Comparison of ENCODE assay signal across 10 cellular contexts in the genomic region with DNA sequence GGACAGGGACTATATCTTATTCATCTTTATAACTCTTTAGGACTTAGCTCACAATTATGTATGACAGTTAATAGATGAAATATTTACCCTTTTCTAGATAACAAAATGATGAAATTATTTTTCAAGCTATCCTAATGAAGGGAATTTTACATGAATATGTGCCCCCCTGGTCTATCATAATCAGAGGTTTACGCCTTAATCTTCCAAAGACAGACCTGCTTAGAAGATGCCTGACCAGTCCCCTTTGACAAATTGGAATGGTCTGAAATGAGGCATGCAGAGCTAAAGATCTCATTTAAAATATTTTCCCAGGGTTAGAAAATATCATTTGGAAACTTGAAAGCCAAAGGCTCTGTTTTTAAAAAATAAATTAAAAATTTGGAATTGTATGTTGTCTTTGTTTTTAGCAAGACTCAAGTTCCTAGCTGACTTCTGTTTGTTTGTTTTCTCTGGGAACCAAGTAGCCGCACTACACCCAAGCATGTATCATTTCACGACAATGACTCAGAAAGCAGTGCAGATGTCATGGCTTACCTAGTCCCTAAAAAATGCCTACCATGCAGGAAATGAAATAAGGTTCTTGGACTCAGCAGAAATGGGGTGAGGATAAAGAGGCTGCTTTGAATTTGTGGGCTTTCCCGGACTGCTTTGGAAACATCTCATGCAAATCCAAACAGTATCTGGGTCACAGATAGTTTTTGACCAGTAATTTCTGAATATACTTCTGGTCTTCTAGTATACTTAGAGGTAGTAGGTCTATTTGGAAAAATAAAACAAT.
DNase-seq lines count a peak whose midpoint lies in the region; ATAC-seq, FAIRE-seq and TF ChIP-seq lines count a peak whose summit lies in the region.
"Had no signal": no experiment of that assay in that cellular context is flagged by ENCODE, and none has a peak within 500 bp of the region (broad histone marks: within the 10 kb centered on the region; RNA-seq: fewer than 3 reads in every experiment).

No MANE protein-coding gene starts in this region.

- peak; percentile 77 for ATAC-seq in HG02970 (IDR thresholded peaks at IDR 0.05; ENCODE audit: low FRiP score, unreplicated experiment)

- no peaks in the 10 kb centered on the region for H4K20me1 ChIP-seq in SK-N-SH (ENCODE audit: insufficient read depth)

- no peaks in the 10 kb centered on the region for H3K9me3 ChIP-seq in SK-N-SH

- H3K4me1 ChIP-seq in SK-N-SH (ENCODE audit: control insufficient read depth in 1 of 2, insufficient read depth in 2 of 2, low read depth in 1 of 2, low read length in 1 of 2) = peaks cover 0 to 29% of the 10 kb centered on the region in 2 experiments; a peak in 2 of 4 replicates

- no peak for TF ChIP-seq CTCF in SK-N-SH (IDR thresholded peaks at IDR 0.05)

- POLR2A ChIA-PET in SK-N-SH (lab: Yijun Ruan, JAX) = no interaction called here

- 0 out of 2 replicates have a peak overlapping the region, but pooled peaks have one; percentile 12 for H3K4me2 ChIP-seq in SK-N-SH

- peak overlapping the region; percentile 25; the same call in 1 of the 2 replicates for H3K9ac ChIP-seq in SK-N-SH

- H3K9me3 Mint-ChIP-seq in activated naive CD4-positive, alpha-beta T cell treated with anti-CD3 and anti-CD28 coated beads, Interleukin-2, amount 50 U/mL, for 24 hours = no peaks in the 10 kb centered on the region
- H3K9me3 Mint-ChIP-seq in activated naive CD4-positive, alpha-beta T cell treated with anti-CD3 and anti-CD28 coated beads, Interleukin-2, amount 10 ng/mL, durations not matched to agents 7 days and 5 days = no peaks in the 10 kb centered on the region

- peaks cover 3% of the 10 kb centered on the region for H3F3A ChIP-seq in SK-N-SH (replicated peaks; ENCODE audit: insufficient read depth)

- DNase-seq in activated naive CD4-positive, alpha-beta T cell treated with anti-CD3 and anti-CD28 coated beads, Interleukin-2, amount 10 ng/mL, durations not matched to agents 7 days and 5 days = no peak
- DNase-seq in SK-N-SH (no peak), glomerular endothelial cell (ENCODE audit: extremely low read depth, low read depth, low spot score) (peak; percentile 92), urothelium cell line (ENCODE audit: low spot score) (peak; percentile 76), superior temporal gyrus (ENCODE audit: extremely low spot score) (no peak), NCI-H2107 (lab: John Stamatoyannopoulos, UW) (no peak)

- no peak for FAIRE-seq in urothelium cell line (lab: Jason Lieb, UNC)
- FAIRE-seq: colon, G401.6 had no signal

- WGBS in SK-N-SH (ENCODE audit: low lambda C conversion rate) = 37% methylated on average over 4 of the region's 4 CpGs

- no peak overlapping the region for H3K4me3 Mint-ChIP-seq in activated naive CD4-positive, alpha-beta T cell treated with anti-CD3 and anti-CD28 coated beads, Interleukin-2, amount 50 U/mL, for 24 hours
- H3K4me3 Mint-ChIP-seq in activated naive CD4-positive, alpha-beta T cell treated with anti-CD3 and anti-CD28 coated beads, Interleukin-2, amount 10 ng/mL, durations not matched to agents 7 days and 5 days = no peak overlapping the region

- peak in 1 of 2 experiments; percentile 46; a peak in 1 of 4 replicates for TF ChIP-seq EP300 in SK-N-SH (IDR thresholded peaks at IDR 0.05; ENCODE audit: borderline replicate concordance in 1 of 2, low read depth in 1 of 2, low read length in 1 of 2)

- no peaks in the 10 kb centered on the region for H3K27me3 Mint-ChIP-seq in activated naive CD4-positive, alpha-beta T cell treated with anti-CD3 and anti-CD28 coated beads, Interleukin-2, amount 50 U/mL, for 24 hours
- peaks cover 3% of the 10 kb centered on the region for H3K27me3 Mint-ChIP-seq in activated naive CD4-positive, alpha-beta T cell treated with anti-CD3 and anti-CD28 coated beads, Interleukin-2, amount 10 ng/mL, durations not matched to agents 7 days and 5 days

- H3K36me3 Mint-ChIP-seq in activated naive CD4-positive, alpha-beta T cell treated with anti-CD3 and anti-CD28 coated beads, Interleukin-2, amount 50 U/mL, for 24 hours = no peaks in the 10 kb centered on the region
- no peaks in the 10 kb centered on the region for H3K36me3 Mint-ChIP-seq in activated naive CD4-positive, alpha-beta T cell treated with anti-CD3 and anti-CD28 coated beads, Interleukin-2, amount 10 ng/mL, durations not matched to agents 7 days and 5 days

- CTCF ChIA-PET in activated naive CD4-positive, alpha-beta T cell treated with anti-CD3 and anti-CD28 coated beads, Interleukin-2, amount 10 ng/mL, durations not matched to agents 7 days and 5 days (lab: Charles Lee) = no interaction called here
- CTCF ChIA-PET in SK-N-SH (lab: Yijun Ruan, JAX) = no interaction called here

- H3K27ac Mint-ChIP-seq in activated naive CD4-positive, alpha-beta T cell treated with anti-CD3 and anti-CD28 coated beads, Interleukin-2, amount 50 U/mL, for 24 hours = peak overlapping the region; percentile 80
- H3K27ac Mint-ChIP-seq in activated naive CD4-positive, alpha-beta T cell treated with anti-CD3 and anti-CD28 coated beads, Interleukin-2, amount 10 ng/mL, durations not matched to agents 7 days and 5 days = no peak overlapping the region

- no peak overlapping the region for H3K4me3 ChIP-seq in SK-N-SH (ENCODE audit: low read depth in 2 of 2, low read length in 1 of 2)

- TF ChIP-seq RAD21 in SK-N-SH (IDR thresholded peaks at IDR 0.05; ENCODE audit: low read length) = no peak

- H3K4me1 Mint-ChIP-seq in activated naive CD4-positive, alpha-beta T cell treated with anti-CD3 and anti-CD28 coated beads, Interleukin-2, amount 50 U/mL, for 24 hours = peaks cover 17% of the 10 kb centered on the region
- no peaks in the 10 kb centered on the region for H3K4me1 Mint-ChIP-seq in activated naive CD4-positive, alpha-beta T cell treated with anti-CD3 and anti-CD28 coated beads, Interleukin-2, amount 10 ng/mL, durations not matched to agents 7 days and 5 days

- no peaks in the 10 kb centered on the region for H3K36me3 ChIP-seq in SK-N-SH (replicated peaks in 1 of 2; ENCODE audit: control insufficient read depth in 1 of 2, insufficient read depth in 2 of 2, low read length in 1 of 2)

- H3K27me3 ChIP-seq in SK-N-SH (ENCODE audit: insufficient read depth) = no peaks in the 10 kb centered on the region

- H3K27ac ChIP-seq in SK-N-SH (ENCODE audit: low read depth in 2 of 2, low read length in 1 of 2) = peak overlapping the region in 1 of 2 experiments; percentile 69; a peak in 3 of 4 replicates

- peak overlapping the region; percentile 24; the same call in 1 of the 2 replicates for H2AFZ ChIP-seq in SK-N-SH (ENCODE audit: low read depth)

- H3K9me2 ChIP-seq in SK-N-SH = no peaks in the 10 kb centered on the region

- H3K79me2 ChIP-seq in SK-N-SH (ENCODE audit: insufficient read depth) = no peaks in the 10 kb centered on the region

TF ChIP-seq in SK-N-SH, 30 proteins besides CTCF, POLR2A, EP300 and RAD21 (continues in another document):
- TF ChIP-seq, protein P1, sequence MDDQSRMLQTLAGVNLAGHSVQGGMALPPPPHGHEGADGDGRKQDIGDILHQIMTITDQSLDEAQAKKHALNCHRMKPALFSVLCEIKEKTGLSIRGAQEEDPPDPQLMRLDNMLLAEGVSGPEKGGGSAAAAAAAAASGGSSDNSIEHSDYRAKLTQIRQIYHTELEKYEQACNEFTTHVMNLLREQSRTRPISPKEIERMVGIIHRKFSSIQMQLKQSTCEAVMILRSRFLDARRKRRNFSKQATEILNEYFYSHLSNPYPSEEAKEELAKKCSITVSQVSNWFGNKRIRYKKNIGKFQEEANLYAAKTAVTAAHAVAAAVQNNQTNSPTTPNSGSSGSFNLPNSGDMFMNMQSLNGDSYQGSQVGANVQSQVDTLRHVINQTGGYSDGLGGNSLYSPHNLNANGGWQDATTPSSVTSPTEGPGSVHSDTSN (IDR thresholded peaks at IDR 0.05) = peak; percentile 26; the same call in 1 of the 2 replicates
- TF ChIP-seq CHD2 (IDR thresholded peaks at IDR 0.05; ENCODE audit: low read length, partially characterized antibody) = no peak
- peak; percentile 93 for TF ChIP-seq FOSL2 (IDR thresholded peaks at IDR 0.05; ENCODE audit: borderline replicate concordance, low read depth)
- TF ChIP-seq SIN3A (IDR thresholded peaks at IDR 0.05; ENCODE audit: borderline replicate concordance, low read depth, low read length) = no peak
- TF ChIP-seq RXRA (IDR thresholded peaks at IDR 0.05; ENCODE audit: borderline replicate concordance, low read depth) = peak; percentile 50; the same call in 1 of the 2 replicates
- peak; percentile 86 for TF ChIP-seq TCF12 (IDR thresholded peaks at IDR 0.05)
- TF ChIP-seq TEAD4 (IDR thresholded peaks at IDR 0.05; ENCODE audit: borderline replicate concordance, insufficient read depth) = peak; percentile 67; the same call in 1 of the 2 replicates
- TF ChIP-seq ELF1 (IDR thresholded peaks at IDR 0.05) = peak; percentile 54; the same call in 1 of the 2 replicates
- no peak for TF ChIP-seq FOXJ3 (CRISPR knock-in tag; IDR thresholded peaks at IDR 0.05)
- TF ChIP-seq, protein P2, sequence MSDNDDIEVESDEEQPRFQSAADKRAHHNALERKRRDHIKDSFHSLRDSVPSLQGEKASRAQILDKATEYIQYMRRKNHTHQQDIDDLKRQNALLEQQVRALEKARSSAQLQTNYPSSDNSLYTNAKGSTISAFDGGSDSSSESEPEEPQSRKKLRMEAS (IDR thresholded peaks at IDR 0.05; ENCODE audit: low read depth) = no peak
- TF ChIP-seq POLR2AphosphoS5 (IDR thresholded peaks at IDR 0.05; ENCODE audit: low read depth, low read length) = peak; percentile 36; the same call in 1 of the 2 replicates
- TF ChIP-seq, protein P3, sequence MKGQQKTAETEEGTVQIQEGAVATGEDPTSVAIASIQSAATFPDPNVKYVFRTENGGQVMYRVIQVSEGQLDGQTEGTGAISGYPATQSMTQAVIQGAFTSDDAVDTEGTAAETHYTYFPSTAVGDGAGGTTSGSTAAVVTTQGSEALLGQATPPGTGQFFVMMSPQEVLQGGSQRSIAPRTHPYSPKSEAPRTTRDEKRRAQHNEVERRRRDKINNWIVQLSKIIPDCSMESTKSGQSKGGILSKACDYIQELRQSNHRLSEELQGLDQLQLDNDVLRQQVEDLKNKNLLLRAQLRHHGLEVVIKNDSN (IDR thresholded peaks at IDR 0.05; ENCODE audit: borderline replicate concordance, low read depth) = no peak
- TF ChIP-seq TAF1 (IDR thresholded peaks at IDR 0.05; ENCODE audit: borderline replicate concordance, low read depth, low read length) = no peak
- TF ChIP-seq, protein P4, sequence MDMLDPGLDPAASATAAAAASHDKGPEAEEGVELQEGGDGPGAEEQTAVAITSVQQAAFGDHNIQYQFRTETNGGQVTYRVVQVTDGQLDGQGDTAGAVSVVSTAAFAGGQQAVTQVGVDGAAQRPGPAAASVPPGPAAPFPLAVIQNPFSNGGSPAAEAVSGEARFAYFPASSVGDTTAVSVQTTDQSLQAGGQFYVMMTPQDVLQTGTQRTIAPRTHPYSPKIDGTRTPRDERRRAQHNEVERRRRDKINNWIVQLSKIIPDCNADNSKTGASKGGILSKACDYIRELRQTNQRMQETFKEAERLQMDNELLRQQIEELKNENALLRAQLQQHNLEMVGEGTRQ (IDR thresholded peaks at IDR 0.05; ENCODE audit: borderline replicate concordance, low read depth, low read length) = no peak
- TF ChIP-seq NFIC (IDR thresholded peaks at IDR 0.05; ENCODE audit: borderline replicate concordance) = peak; percentile 38; the same call in 1 of the 2 replicates

Comparison
In these comparisons a context has a peak if more than half of its experiments do, and no peak if none do; other contexts are left out.
1. DNase-seq: peak in glomerular endothelial cell (single experiment) and urothelium cell line (single experiment); none in activated naive CD4-positive, alpha-beta T cell treated with anti-CD3 and anti-CD28 coated beads, Interleukin-2, amount 10 ng/mL, durations not matched to agents 7 days and 5 days (single experiment), SK-N-SH (single experiment), superior temporal gyrus (single experiment) and NCI-H2107 (single experiment).